In the genomic region with DNA sequence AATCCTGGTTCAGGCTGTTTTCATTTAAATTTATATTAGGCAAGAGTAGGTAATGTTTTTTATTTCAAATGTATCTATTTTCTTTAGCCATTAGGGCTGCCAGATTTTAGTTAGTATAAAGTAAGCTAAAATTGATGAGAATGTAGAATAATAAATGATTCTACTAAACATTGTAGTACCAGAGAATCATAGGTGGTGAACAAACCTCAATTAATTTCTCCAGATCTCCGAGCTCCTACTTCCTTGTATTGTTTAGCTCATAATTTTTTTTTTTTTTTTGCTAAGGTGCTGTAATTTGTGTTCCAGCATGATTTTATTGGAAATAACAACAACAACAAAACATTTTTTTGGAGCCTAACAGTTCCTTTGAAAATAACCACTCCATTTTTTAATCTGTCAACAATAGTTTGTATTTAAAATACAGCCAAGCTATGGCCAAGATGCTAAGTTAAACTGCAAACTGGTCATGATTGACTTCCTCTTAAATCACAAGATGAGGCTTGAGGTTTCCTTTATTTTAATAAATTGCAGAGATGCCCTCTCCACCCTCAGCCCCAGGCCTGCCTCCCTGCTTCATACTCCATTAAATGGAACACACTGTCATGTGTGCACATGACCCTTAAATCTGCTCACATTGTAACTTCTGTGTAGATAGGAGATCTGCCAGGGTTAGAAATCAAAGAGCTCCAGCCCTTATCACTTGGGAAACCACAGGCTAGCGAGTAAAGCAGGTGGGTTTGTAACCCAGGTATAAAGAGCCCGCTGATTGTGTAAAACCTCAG, we compare ENCODE assay signal across 11 cellular contexts. TPM values are rescaled to one million over a fixed set of nuclear protein-coding genes. Genes with fewer than 3 reads are reported as not detected.
DNase-seq lines count a peak whose midpoint lies in the region; ATAC-seq and TF ChIP-seq lines count a peak whose summit lies in the region.
"Had no signal": no experiment of that assay in that cellular context is flagged by ENCODE, and none has a peak within 500 bp of the region (broad histone marks: within the 10 kb centered on the region; RNA-seq: fewer than 3 reads in every experiment).

No MANE protein-coding gene starts in this region.

- peaks cover 43 to 60% of the 10 kb centered on the region in 2 donors for H3K4me1 Mint-ChIP-seq in natural killer cell

- H3K27me3 ChIP-seq in HL-60 (ENCODE audit: insufficient read depth, poor library complexity, severe bottlenecking), result no peaks in the 10 kb centered on the region

- no peak overlapping the region for H3K4me3 ChIP-seq in HL-60 (replicated peaks; ENCODE audit: insufficient read depth, low read length)

- no peak for TF ChIP-seq CTCF in HL-60 (IDR thresholded peaks at IDR 0.05; ENCODE audit: insufficient read depth, low read length)
- TF ChIP-seq CTCF in natural killer cell (IDR thresholded peaks at IDR 0.05), result no peak

- H3K27ac ChIP-seq in HL-60 (replicated peaks), result peak overlapping the region; percentile 27

- DNase-seq in CD1c-positive myeloid dendritic cell (ENCODE audit: extremely low spot score), result peak; percentile 81
- DNase-seq in HL-60 (ENCODE audit: low read depth in 1 of 2, low spot score in 1 of 2), result peak in 1 of 2 experiments; percentile 63
- DNase-seq in foreskin melanocyte, result peak; percentile 86
- no peak for DNase-seq in natural killer cell
- DNase-seq in midbrain (lab: John Stamatoyannopoulos, UW), result no peak
- DNase-seq in kidney glomerular epithelial cell (lab: John Stamatoyannopoulos, UW), result no peak
- no peak for DNase-seq in T1000 (lab: John Stamatoyannopoulos, UW)
- DNase-seq: anterior cingulate cortex; NK-92 treated with Interleukin-12 subunit alpha and Interleukin-12 subunit beta, amount 100 ng/mL, for 24 hours; stimulated activated CD4-positive, alpha-beta T cell treated with anti-CD3 and anti-CD28 coated beads, Interleukin-1b, Interleukin-23, amount 100 ng/mL, for 48 hours had no signal

- no peaks in the 10 kb centered on the region for H3K9me3 Mint-ChIP-seq in natural killer cell

- H3K36me3 Mint-ChIP-seq in natural killer cell, result no peaks in the 10 kb centered on the region

- peak overlapping the region; percentile 67 to 82 for H3K27ac Mint-ChIP-seq in natural killer cell

- H3K27me3 Mint-ChIP-seq in natural killer cell (ENCODE audit: low read depth in 2 of 2), result no peaks in the 10 kb centered on the region

- peak overlapping the region; percentile 63 for H3K4me3 Mint-ChIP-seq in natural killer cell

- intact Hi-C loops in natural killer cell (cut with micrococcal nuclease), result no loop called here

- ATAC-seq in natural killer cell (peak; percentile 41 to 71 (median 57)), HG02840 (IDR thresholded peaks at IDR 0.05; ENCODE audit: low FRiP score, unreplicated experiment) (no peak)

RNA-seq across cellular contexts. Expression of a gene that starts 20.6 kb away (rescaled TPM):
- total RNA-seq in natural killer cell, result 10 to 100 TPM; 50.4 to 61.5 (median 56.6) TPM

Comparison
In these comparisons a context has a peak if more than half of its experiments do, and no peak if none do; other contexts are left out.
1. DNase-seq: peak in CD1c-positive myeloid dendritic cell (single experiment) and foreskin melanocyte (single experiment); none in natural killer cell (single experiment), midbrain (single experiment), kidney glomerular epithelial cell (single experiment) and T1000 (single experiment).